8 cellular contexts compared by ENCODE assay signal in genomic region chr16:53131363-53132071, GRCh38.
A peak's percentile ranks its signal among the peaks of the same experiment; 100 is the strongest.
DNase-seq lines count a peak whose midpoint lies in the region; ATAC-seq, FAIRE-seq and TF ChIP-seq lines count a peak whose summit lies in the region.

No MANE protein-coding gene starts in this region.

- peaks cover 3% of the 10 kb centered on the region for H3K27me3 Mint-ChIP-seq in activated naive CD8-positive, alpha-beta T cell treated with anti-CD3 and anti-CD28 coated beads for 36 hours

- H3K9me3 ChIP-seq in SK-N-SH (no peaks in the 10 kb centered on the region), cardiac muscle cell (ENCODE audit: low read depth) (no peaks in the 10 kb centered on the region), pancreas (no peaks in the 10 kb centered on the region), thymus (ENCODE audit: control insufficient read depth) (no peaks in the 10 kb centered on the region)

- TF ChIP-seq EP300 in SK-N-SH (IDR thresholded peaks at IDR 0.05; ENCODE audit: borderline replicate concordance in 1 of 2, low read depth in 1 of 2, low read length in 1 of 2): no peak

- peak overlapping the region; percentile 69; the same call in 1 of the 2 replicates for H2AFZ ChIP-seq in SK-N-SH (ENCODE audit: low read depth)

- H3K4me2 ChIP-seq in SK-N-SH: peak overlapping the region; percentile 86

- POLR2A ChIA-PET in SK-N-SH (lab: Yijun Ruan, JAX): no interaction called here

- FAIRE-seq in pancreas (lab: Jason Lieb, UNC): no peak

- H3K4me3 Mint-ChIP-seq in activated naive CD8-positive, alpha-beta T cell treated with anti-CD3 and anti-CD28 coated beads for 36 hours: peak overlapping the region; percentile 84

- DNase-seq in GM12864 (ENCODE audit: low read depth) (no peak), SK-N-SH (peak; percentile 88), cardiac muscle cell (ENCODE audit: low read depth in 1 of 2, low spot score in 1 of 2) (peak; percentile 52 to 68), pancreas (peak; percentile 56 to 86 (median 72)), cortex of kidney (lab: John Stamatoyannopoulos, UW) (no peak)
- peak; percentile 72 for DNase-seq in activated naive CD8-positive, alpha-beta T cell treated with anti-CD3 and anti-CD28 coated beads for 36 hours

- H3K27ac ChIP-seq in SK-N-SH (ENCODE audit: low read depth in 2 of 2, low read length in 1 of 2): peak overlapping the region; percentile 5 to 57
- H3K27ac ChIP-seq in cardiac muscle cell: peak overlapping the region; percentile 75
- peak overlapping the region; percentile 84 to 97 (median 94) for H3K27ac ChIP-seq in pancreas
- H3K27ac ChIP-seq in thymus (ENCODE audit: low read depth): peak overlapping the region; percentile 64

- H3K27ac Mint-ChIP-seq in activated naive CD8-positive, alpha-beta T cell treated with anti-CD3 and anti-CD28 coated beads for 36 hours: peak overlapping the region; percentile 84

- TF ChIP-seq RAD21 in SK-N-SH (IDR thresholded peaks at IDR 0.05; ENCODE audit: low read length): no peak

- intact Hi-C loops in pancreas (cut with DNase I): loop anchor here in 1 of 3 donors (10.0 kb wide), 1 partner anchor 73 kb away; no protein-coding TSS in a partner anchor

- H3F3A ChIP-seq in SK-N-SH (replicated peaks; ENCODE audit: insufficient read depth): peaks cover 25% of the 10 kb centered on the region

- H3K36me3 ChIP-seq in SK-N-SH (replicated peaks in 1 of 2; ENCODE audit: control insufficient read depth in 1 of 2, insufficient read depth in 2 of 2, low read length in 1 of 2) (peaks cover 4 to 8% of the 10 kb centered on the region in 2 experiments), cardiac muscle cell (no peaks in the 10 kb centered on the region), pancreas (no peaks in the 10 kb centered on the region), thymus (ENCODE audit: control insufficient read depth, insufficient read depth) (no peaks in the 10 kb centered on the region)

- H3K4me1 ChIP-seq in SK-N-SH (ENCODE audit: control insufficient read depth in 1 of 2, insufficient read depth in 2 of 2, low read depth in 1 of 2, low read length in 1 of 2): peaks cover 9 to 14% of the 10 kb centered on the region in 2 experiments; a peak in 3 of 4 replicates
- H3K4me1 ChIP-seq in cardiac muscle cell (ENCODE audit: low read depth): peaks cover 17% of the 10 kb centered on the region
- H3K4me1 ChIP-seq in pancreas: peaks cover 0 to 14% (median 13%) of the 10 kb centered on the region in 3 donors
- peaks cover 5% of the 10 kb centered on the region for H3K4me1 ChIP-seq in thymus (ENCODE audit: control insufficient read depth, insufficient read depth, low read length)

- 0% methylated on average over 4 of the region's 77 CpGs for WGBS in SK-N-SH (ENCODE audit: low lambda C conversion rate)
- 0% methylated on average over 31 to 72 of the region's 77 CpGs for WGBS in pancreas, 2 donors
- WGBS in thymus: under 1% methylated on average over 77 of the region's 77 CpGs

- H3K9me2 ChIP-seq in SK-N-SH: no peaks in the 10 kb centered on the region

- H3K4me3 ChIP-seq in GM12864 (ENCODE audit: low read depth, low read length) (peak overlapping the region; percentile 84), SK-N-SH (ENCODE audit: low read depth in 2 of 2, low read length in 1 of 2) (peak overlapping the region; percentile 83 to 96), cardiac muscle cell (peak overlapping the region; percentile 91), pancreas (peak overlapping the region; percentile 58 to 82 (median 70)), thymus (ENCODE audit: low read length) (peak overlapping the region; percentile 86)

- ATAC-seq in HG02884 (IDR thresholded peaks at IDR 0.05; ENCODE audit: unreplicated experiment) (peak; percentile 21), pancreas (peak; percentile 10 to 30 (median 20))

- H3K27me3 ChIP-seq in SK-N-SH (ENCODE audit: insufficient read depth) (no peaks in the 10 kb centered on the region), cardiac muscle cell (no peaks in the 10 kb centered on the region), pancreas (no peaks in the 10 kb centered on the region), thymus (ENCODE audit: control insufficient read depth, insufficient read depth) (no peaks in the 10 kb centered on the region)

- H3K9me3 Mint-ChIP-seq in activated naive CD8-positive, alpha-beta T cell treated with anti-CD3 and anti-CD28 coated beads for 36 hours: no peaks in the 10 kb centered on the region

- H3K4me1 Mint-ChIP-seq in activated naive CD8-positive, alpha-beta T cell treated with anti-CD3 and anti-CD28 coated beads for 36 hours: peaks cover 8% of the 10 kb centered on the region

- peak overlapping the region; percentile 82 for H3K9ac ChIP-seq in SK-N-SH

- peaks cover 16% of the 10 kb centered on the region for H4K20me1 ChIP-seq in SK-N-SH (ENCODE audit: insufficient read depth)

- CTCF ChIA-PET in SK-N-SH (lab: Yijun Ruan, JAX): interaction anchor here (1.1 to 1.5 kb wide), 2 partner anchors 76 to 77 kb away, joined by 3 to 8 read pairs; partner anchors contain the start of gene CHD9

- H3K79me2 ChIP-seq in SK-N-SH (ENCODE audit: insufficient read depth): peaks cover 62% of the 10 kb centered on the region

- peaks cover 7% of the 10 kb centered on the region for H3K36me3 Mint-ChIP-seq in activated naive CD8-positive, alpha-beta T cell treated with anti-CD3 and anti-CD28 coated beads for 36 hours

- TF ChIP-seq CTCF in GM12864 (IDR thresholded peaks at IDR 0.05; ENCODE audit: low read depth, low read length, missing control alignments) (no peak), SK-N-SH (IDR thresholded peaks at IDR 0.05) (no peak), cardiac muscle cell (IDR thresholded peaks at IDR 0.05; ENCODE audit: low read depth, low read length) (no peak), pancreas (IDR thresholded peaks at IDR 0.05) (no peak)

TF ChIP-seq in SK-N-SH, 30 proteins besides CTCF, POLR2A, EP300 and RAD21:
- TF ChIP-seq MXI1 (IDR thresholded peaks at IDR 0.05; ENCODE audit: low read depth, low read length): 0 out of 2 replicates have a peak, but pooled peaks have one; percentile 42
- peak; percentile 36; the same call in 1 of the 2 replicates for TF ChIP-seq SIN3A (IDR thresholded peaks at IDR 0.05; ENCODE audit: borderline replicate concordance, low read depth, low read length)
- TF ChIP-seq ELF1 (IDR thresholded peaks at IDR 0.05): no peak

Comparison
In these comparisons a context has a peak if more than half of its experiments do, and no peak if none do; other contexts are left out.
1. DNase-seq: peak in SK-N-SH (single experiment), activated naive CD8-positive, alpha-beta T cell treated with anti-CD3 and anti-CD28 coated beads for 36 hours (single experiment), cardiac muscle cell (2 of 2) and pancreas (6 of 6); none in GM12864 (single experiment) and cortex of kidney (single experiment).
2. H3K27ac ChIP-seq: peak in every context shown above with its lines; median percentile 94 in pancreas; 75 in cardiac muscle cell; 64 in thymus; 31 in SK-N-SH.
3. Peak in every context shown above with its lines, with median percentiles within 50 percentile points of each other: H3K4me3 ChIP-seq.